18 cellular contexts compared by ENCODE assay signal in genomic region chr22:43153916-43154315, GRCh38. TPM values are rescaled to one million over a fixed set of nuclear protein-coding genes. Genes with fewer than 3 reads are reported as not detected.
DNase-seq lines count a peak whose midpoint lies in the region; ATAC-seq, FAIRE-seq and TF ChIP-seq lines count a peak whose summit lies in the region.
"Had no signal": no experiment of that assay in that cellular context is flagged by ENCODE, and none has a peak within 500 bp of the region (broad histone marks: within the 10 kb centered on the region; RNA-seq: fewer than 3 reads in every experiment).

No MANE protein-coding gene starts in this region.

- TF ChIP-seq EP300 in A549 (IDR thresholded peaks at IDR 0.05), result no peak
- TF ChIP-seq EP300 in GM12878 (IDR thresholded peaks at IDR 0.05; ENCODE audit: borderline replicate concordance in 1 of 2, control insufficient read depth in 1 of 2, low read depth in 2 of 2, low read length in 2 of 2), result no peak

- BruUV-seq in GM12878 (replicated peaks; lab: Mats Ljungman, UMichigan), result TSS peak; percentile 42

- H3K4me3 Mint-ChIP-seq in HFFc6 (peak overlapping the region; percentile 42; the same call in 1 of the 2 replicates), mesothelial cell of epicardium (no peak overlapping the region)
- H3K4me3 Mint-ChIP-seq: nephron progenitor cell had no signal

- FAIRE-seq in A549 (lab: Jason Lieb, UNC) (no peak), GM12878 (lab: Jason Lieb, UNC) (no peak)
- FAIRE-seq: urothelium cell line had no signal

- TF ChIP-seq RAD21 in A549 (conservative IDR thresholded peaks at IDR 0.05 in 1 of 2, IDR thresholded peaks at IDR 0.05 in 1 of 2), result no peak
- TF ChIP-seq RAD21 in GM12878 (IDR thresholded peaks at IDR 0.05; ENCODE audit: insufficient read depth, low read depth, low read length), result no peak

- CTCF ChIA-PET in A549 (lab: Yijun Ruan, JAX) (no interaction called here), GM12878 (lab: Yijun Ruan, JAX) (no interaction called here)

- no peaks in the 10 kb centered on the region; the same call in 1 of the 2 replicates for H3K79me2 ChIP-seq in GM12878 (ENCODE audit: control insufficient read depth, insufficient read depth, low read length)

- no peaks in the 10 kb centered on the region for H3K9me3 ChIP-seq in A549
- H3K9me3 ChIP-seq in GM12878 (replicated peaks; ENCODE audit: control insufficient read depth, insufficient read depth, low read length), result no peaks in the 10 kb centered on the region
- no peaks in the 10 kb centered on the region for H3K9me3 ChIP-seq in mucosa of stomach (ENCODE audit: control insufficient read depth, low read length)
- H3K9me3 ChIP-seq: body of pancreas had no signal

- H3K27ac Mint-ChIP-seq in HFFc6, result no peak overlapping the region
- no peak overlapping the region for H3K27ac Mint-ChIP-seq in mesothelial cell of epicardium
- H3K27ac Mint-ChIP-seq: activated naive CD4-positive, alpha-beta T cell treated with anti-CD3 and anti-CD28 coated beads for 36 hours; nephron progenitor cell; stimulated activated naive B cell treated with anti-CD40 and anti-IgM and Interleukin-4, amounts not matched to agents 10 μg/mL and 1 μg/mL and 100 μg/mL, for 72 hours had no signal

- peaks cover 14% of the 10 kb centered on the region; the same call in 2 of the 3 replicates for H3K4me1 ChIP-seq in A549
- peaks cover 8% of the 10 kb centered on the region for H3K4me1 ChIP-seq in GM12878 (ENCODE audit: control insufficient read depth, insufficient read depth, low read length)
- H3K4me1 ChIP-seq in mucosa of stomach (ENCODE audit: control insufficient read depth, insufficient read depth, low read length), result peaks cover 61% of the 10 kb centered on the region

- H3K4me1 Mint-ChIP-seq in HFFc6 (ENCODE audit: low read depth) (peaks cover 18% of the 10 kb centered on the region), mesothelial cell of epicardium (peaks cover 12% of the 10 kb centered on the region)

- POLR2A ChIA-PET in A549 (lab: Yijun Ruan, JAX) (no interaction called here), GM12878 (lab: Charles Lee) (no interaction called here)

- no peak for DNase-seq in A549 (ENCODE audit: low read depth in 1 of 2, low spot score in 1 of 2)
- no peak for DNase-seq in HFFc6
- DNase-seq in GM12878 (ENCODE audit: low read depth, low spot score), result no peak
- DNase-seq in mesothelial cell of epicardium (ENCODE audit: low spot score in 2 of 2, unreplicated experiment in 2 of 2), result no peak
- no peak for DNase-seq in DMS114 treated with DMSO at 0.1 percent for 48 hours (lab: John Stamatoyannopoulos, UW; ENCODE audit: unreplicated experiment)
- DNase-seq in HuH-7 (ENCODE audit: low spot score), result no peak
- DNase-seq: activated CD4-positive, alpha-beta T cell treated with anti-CD3 and anti-CD28 coated beads, Interleukin-2, amount 50 U/mL, for 4 hours; activated naive CD4-positive, alpha-beta T cell treated with anti-CD3 and anti-CD28 coated beads for 36 hours; body of pancreas; dermis blood vessel endothelial cell; glutamatergic neuron; NCI-H1092 treated with DMSO at 0.1 percent for 48 hours; nephron progenitor cell; stimulated activated naive B cell treated with anti-CD40 and anti-IgM and Interleukin-4, amounts not matched to agents 10 μg/mL and 1 μg/mL and 100 μg/mL, for 72 hours had no signal

- 82% methylated on average over 9 of the region's 9 CpGs for WGBS in A549 (ENCODE audit: missing lambda C conversion rate)
- 19% methylated on average over 9 of the region's 9 CpGs for WGBS in GM12878 (ENCODE audit: insufficient coverage, insufficient replicate concordance, low lambda C conversion rate, missing lambda C conversion rate)

- H3K27ac ChIP-seq in A549 (no peak overlapping the region), GM12878 (ENCODE audit: control insufficient read depth, insufficient read depth) (no peak overlapping the region)

- H3K9me3 Mint-ChIP-seq in HFFc6, result no peaks in the 10 kb centered on the region
- H3K9me3 Mint-ChIP-seq in mesothelial cell of epicardium, result no peaks in the 10 kb centered on the region
- H3K9me3 Mint-ChIP-seq: activated naive CD4-positive, alpha-beta T cell treated with anti-CD3 and anti-CD28 coated beads for 36 hours; nephron progenitor cell; stimulated activated naive B cell treated with anti-CD40 and anti-IgM and Interleukin-4, amounts not matched to agents 10 μg/mL and 1 μg/mL and 100 μg/mL, for 72 hours had no signal

- H3K4me2 ChIP-seq in A549 (peak overlapping the region; percentile 25; the same call in 1 of the 3 replicates), GM12878 (ENCODE audit: control insufficient read depth, insufficient read depth) (no peak overlapping the region)

- H3K36me3 ChIP-seq in GM12878 (ENCODE audit: control insufficient read depth in 2 of 2, insufficient read depth in 2 of 2, low read length in 1 of 2) (no peaks in the 10 kb centered on the region), mucosa of stomach (ENCODE audit: control insufficient read depth, insufficient read depth, low read length) (no peaks in the 10 kb centered on the region)

- ATAC-seq in A549 (no peak), GM12878 (no peak), GM19324 (IDR thresholded peaks at IDR 0.05; ENCODE audit: low FRiP score, unreplicated experiment) (no peak)
- ATAC-seq: body of pancreas had no signal

- H3K27me3 Mint-ChIP-seq in HFFc6 (ENCODE audit: insufficient read depth), result peaks cover 4% of the 10 kb centered on the region
- no peaks in the 10 kb centered on the region for H3K27me3 Mint-ChIP-seq in mesothelial cell of epicardium (ENCODE audit: low read depth)
- H3K27me3 Mint-ChIP-seq: stimulated activated naive B cell treated with anti-CD40 and anti-IgM and Interleukin-4, amounts not matched to agents 10 μg/mL and 1 μg/mL and 100 μg/mL, for 72 hours had no signal

- H3K36me3 Mint-ChIP-seq in HFFc6 (ENCODE audit: low read depth) (peaks cover 3% of the 10 kb centered on the region; the same call in 1 of the 2 replicates), mesothelial cell of epicardium (no peaks in the 10 kb centered on the region)

- H4K20me1 ChIP-seq in GM12878 (ENCODE audit: control insufficient read depth, insufficient read depth), result no peaks in the 10 kb centered on the region

- RAD21 ChIA-PET in GM12878 (lab: Charles Lee; ENCODE audit: unreplicated experiment), result no interaction called here

- no peak for TF ChIP-seq POLR2A in A549 (IDR thresholded peaks at IDR 0.05; ENCODE audit: low read length)
- no peak for TF ChIP-seq POLR2A in GM12878 (IDR thresholded peaks at IDR 0.05; ENCODE audit: low read depth, low read length)

- TF ChIP-seq CTCF in A549 (IDR thresholded peaks at IDR 0.05) (no peak), HFFc6 (IDR thresholded peaks at IDR 0.05) (no peak), GM12878 (IDR thresholded peaks at IDR 0.05 in 2 of 3, conservative IDR thresholded peaks at IDR 0.05 in 1 of 3; ENCODE audit: control insufficient read depth in 2 of 3, extremely low read depth in 1 of 3, insufficient read depth in 1 of 3, low read depth in 3 of 3, low read length in 3 of 3) (no peak), mesothelial cell of epicardium (IDR thresholded peaks at IDR 0.05; ENCODE audit: unreplicated experiment) (no peak)

- H3K4me3 ChIP-seq in A549, result no peak overlapping the region
- H3K4me3 ChIP-seq in GM12878, result no peak overlapping the region
- no peak overlapping the region for H3K4me3 ChIP-seq in mucosa of stomach (ENCODE audit: low read length)
- H3K4me3 ChIP-seq: body of pancreas, lung had no signal

- H2AFZ ChIP-seq in GM12878 (ENCODE audit: control insufficient read depth, low read depth, low read length), result no peak overlapping the region

- no peaks in the 10 kb centered on the region; a peak in 1 of 4 replicates for H3K27me3 ChIP-seq in GM12878 (replicated peaks in 1 of 2; ENCODE audit: control insufficient read depth in 2 of 2, insufficient read depth in 2 of 2, low read length in 1 of 2)
- H3K27me3 ChIP-seq in mucosa of stomach (ENCODE audit: control insufficient read depth, insufficient read depth, low read length), result no peaks in the 10 kb centered on the region
- H3K27me3 ChIP-seq: body of pancreas had no signal

- in situ Hi-C loops in GM12878 (cut with MboI), result no loop called here

- H3K9ac ChIP-seq in GM12878 (ENCODE audit: control insufficient read depth, insufficient read depth, low read length) (no peak overlapping the region), mucosa of stomach (ENCODE audit: low read length) (peak overlapping the region; percentile 41)

- SMC1A ChIA-PET in GM12878 (lab: Charles Lee; ENCODE audit: uncharacterized antibody, unreplicated experiment), result no interaction called here

- intact Hi-C loops in GM12878 (cut with micrococcal nuclease; ENCODE audit: unreplicated experiment), result no loop called here

RNA-seq across cellular contexts. Expression of gene TSPO, which starts 2.6 kb away (rescaled TPM):
- polyA plus RNA-seq in A549 (2011; rRNA removed) (42.4 and 43.2 TPM in 2 replicates), A549 (2017; fragmentation: RNase III; extraction: RNeasy Plus Mini Kit Qiagen cat#74134 plus additional on column Dnase treatment) (83.2 to 94.4 TPM (median 93.9 TPM) in 3 replicates), GM12878 (2011; rRNA removed) (6.1 and 11.7 TPM in 2 replicates), GM12878 (2014; fragmentation: Illumina TruSeq; extraction: Trizol) (1.4 TPM in 1 of 2 replicates, not detected in the other), GM12878 (2014; fragmentation: Nextera tagmentation; extraction: Ambion mirVana) (1 to 10 TPM; 1.8 to 3.4 TPM), GM12878 (2014; rRNA removed) (41.1 and 46.8 TPM in 2 replicates), GM12878 (2016; fragmentation: Nextera tagmentation; extraction: Ambion mirVana) (10 to 100 TPM; 27.1 to 30.8 TPM)
- 189 and 286 TPM in 2 replicates for polyA plus RNA-seq in A549 (2012; cell fraction: cytosol; rRNA removed)
- polyA plus RNA-seq in A549 (2012; cell fraction: nucleus; rRNA removed), result 202 and 280 TPM in 2 replicates
- polyA minus RNA-seq in A549 (2011; rRNA and poly(A)+ RNA removed), result 10.0 and 12.4 TPM in 2 replicates
- 100 to 1,000 TPM; 325 to 442 (median 361) TPM for total RNA-seq in HFFc6 (2021; fragmentation: NEBNext Ultra II Directional; extraction: Animal tissue kit (Norgen Biotek cat#: 25700))
- total RNA-seq in GM12878 (2013; cell fraction: nucleolus; rRNA removed), result 4.2 and 6.8 TPM in 2 replicates
- total RNA-seq in GM12878 (2014; rRNA removed) (41.3 and 50.5 TPM in 2 replicates), GM12878 (2014; rRNA removed; fragmentation: Illumina TruSeq; extraction: Trizol) (4.9 and 6.6 TPM in 2 replicates), GM12878 (2021) (25.8 and 31.6 TPM in 2 replicates), mesothelial cell of epicardium (43.2 to 44.9 TPM (median 44.5 TPM) in 3 replicates)
- 6.8 TPM for polyA plus RNA-seq in GM12878 (2011; ENCODE audit: low read depth)
- polyA plus RNA-seq in GM12878 (2011; cell fraction: cytosol; rRNA removed), result 23.6 and 34.9 TPM in 2 replicates
- polyA plus RNA-seq in GM12878 (2011; cell fraction: nucleus; rRNA removed), result 19.5 and 31.3 TPM in 2 replicates
- polyA plus RNA-seq in GM12878 (2012), result 14.1 and 30.7 TPM in 2 replicates
- polyA minus RNA-seq in GM12878 (2011; rRNA and poly(A)+ RNA removed), result 1.7 and 11.1 TPM in 2 replicates
- polyA minus RNA-seq in GM12878 (2011; cell fraction: cytosol; rRNA and poly(A)+ RNA removed), result 3.7 and 5.5 TPM in 2 replicates
- polyA minus RNA-seq in GM12878 (2011; cell fraction: nucleus; rRNA and poly(A)+ RNA removed), result 3.1 and 6.0 TPM in 2 replicates

RNA-seq across cellular contexts. Expression of gene MCAT, which starts 10.7 kb away (rescaled TPM):
- 11.8 and 13.4 TPM in 2 replicates for polyA plus RNA-seq in A549 (2011; rRNA removed)
- polyA plus RNA-seq in A549 (2012; cell fraction: cytosol; rRNA removed), result 27.2 and 35.6 TPM in 2 replicates
- 25.4 and 34.3 TPM in 2 replicates for polyA plus RNA-seq in A549 (2012; cell fraction: nucleus; rRNA removed)
- 14.0 to 15.9 TPM (median 15.5 TPM) in 3 replicates for polyA plus RNA-seq in A549 (2017; fragmentation: RNase III; extraction: RNeasy Plus Mini Kit Qiagen cat#74134 plus additional on column Dnase treatment)
- 6.6 and 7.0 TPM in 2 replicates for polyA minus RNA-seq in A549 (2011; rRNA and poly(A)+ RNA removed)
- total RNA-seq in HFFc6 (2021; fragmentation: NEBNext Ultra II Directional; extraction: Animal tissue kit (Norgen Biotek cat#: 25700)), result 10 to 100 TPM; 15.1 to 16.6 (median 15.6) TPM
- 32.5 and 52.1 TPM in 2 replicates for total RNA-seq in GM12878 (2013; cell fraction: nucleolus; rRNA removed)
- 20.6 and 22.3 TPM in 2 replicates for total RNA-seq in GM12878 (2014; rRNA removed)
- 9.9 and 11.8 TPM in 2 replicates for total RNA-seq in GM12878 (2014; rRNA removed; fragmentation: Illumina TruSeq; extraction: Trizol)
- total RNA-seq in GM12878 (2021), result 26.2 and 26.5 TPM in 2 replicates
- 4.2 TPM for polyA plus RNA-seq in GM12878 (2011; ENCODE audit: low read depth)
- polyA plus RNA-seq in GM12878 (2011; rRNA removed), result 12.1 and 16.5 TPM in 2 replicates
- 22.5 and 34.9 TPM in 2 replicates for polyA plus RNA-seq in GM12878 (2011; cell fraction: cytosol; rRNA removed)
- polyA plus RNA-seq in GM12878 (2011; cell fraction: nucleus; rRNA removed), result 15.9 and 25.4 TPM in 2 replicates
- polyA plus RNA-seq in GM12878 (2012), result 10.8 and 11.2 TPM in 2 replicates
- 5.3 and 11.9 TPM in 2 replicates for polyA plus RNA-seq in GM12878 (2014; fragmentation: Illumina TruSeq; extraction: Trizol)
- 10 to 100 TPM in 1 of 2 experiments, 1 to 10 TPM in 1; 3.6 to 10.8 TPM for polyA plus RNA-seq in GM12878 (2014; fragmentation: Nextera tagmentation; extraction: Ambion mirVana)
- 29.1 and 30.8 TPM in 2 replicates for polyA plus RNA-seq in GM12878 (2014; rRNA removed)
- polyA plus RNA-seq in GM12878 (2016; fragmentation: Nextera tagmentation; extraction: Ambion mirVana), result 10 to 100 TPM; 22.1 to 26.4 TPM
- polyA minus RNA-seq in GM12878 (2011; rRNA and poly(A)+ RNA removed), result 10.9 and 19.5 TPM in 2 replicates
- polyA minus RNA-seq in GM12878 (2011; cell fraction: cytosol; rRNA and poly(A)+ RNA removed), result 7.1 and 9.0 TPM in 2 replicates
- 5.9 and 15.7 TPM in 2 replicates for polyA minus RNA-seq in GM12878 (2011; cell fraction: nucleus; rRNA and poly(A)+ RNA removed)
- 17.4 to 18.1 TPM (median 17.6 TPM) in 3 replicates for total RNA-seq in mesothelial cell of epicardium

RNA-seq across cellular contexts. Expression of gene TTLL12, which starts 33.0 kb away (rescaled TPM):
- polyA plus RNA-seq in A549 (2011; rRNA removed) (8.6 and 9.5 TPM in 2 replicates), A549 (2017; fragmentation: RNase III; extraction: RNeasy Plus Mini Kit Qiagen cat#74134 plus additional on column Dnase treatment) (17.8 to 19.8 TPM (median 18.7 TPM) in 3 replicates), GM12878 (2011; rRNA removed) (4.9 and 14.9 TPM in 2 replicates), GM12878 (2014; fragmentation: Illumina TruSeq; extraction: Trizol) (6.8 and 26.6 TPM in 2 replicates), GM12878 (2014; fragmentation: Nextera tagmentation; extraction: Ambion mirVana) (1 to 10 TPM in 1 of 2 experiments, under 1 TPM in 1; 1.00 to 3.0 TPM), GM12878 (2014; rRNA removed) (50.5 and 58.7 TPM in 2 replicates), GM12878 (2016; fragmentation: Nextera tagmentation; extraction: Ambion mirVana) (10 to 100 TPM; 66.1 to 83.6 TPM)
- polyA plus RNA-seq in A549 (2012; cell fraction: cytosol; rRNA removed), result 19.1 and 24.8 TPM in 2 replicates
- 31.1 and 31.4 TPM in 2 replicates for polyA plus RNA-seq in A549 (2012; cell fraction: nucleus; rRNA removed)
- 7.5 and 10.5 TPM in 2 replicates for polyA minus RNA-seq in A549 (2011; rRNA and poly(A)+ RNA removed)
- total RNA-seq in HFFc6 (2021; fragmentation: NEBNext Ultra II Directional; extraction: Animal tissue kit (Norgen Biotek cat#: 25700)), result 10 to 100 TPM; 33.9 to 42.4 (median 38.7) TPM
- total RNA-seq in GM12878 (2013; cell fraction: nucleolus; rRNA removed), result 18.0 and 21.6 TPM in 2 replicates
- total RNA-seq in GM12878 (2014; rRNA removed) (79.5 and 89.8 TPM in 2 replicates), GM12878 (2014; rRNA removed; fragmentation: Illumina TruSeq; extraction: Trizol) (17.7 and 22.3 TPM in 2 replicates), GM12878 (2021) (65.6 and 66.6 TPM in 2 replicates), mesothelial cell of epicardium (41.3 to 43.5 TPM (median 42.7 TPM) in 3 replicates)
- 9.3 TPM for polyA plus RNA-seq in GM12878 (2011; ENCODE audit: low read depth)
- 21.6 and 25.3 TPM in 2 replicates for polyA plus RNA-seq in GM12878 (2011; cell fraction: cytosol; rRNA removed)
- 24.3 and 34.3 TPM in 2 replicates for polyA plus RNA-seq in GM12878 (2011; cell fraction: nucleus; rRNA removed)
- polyA plus RNA-seq in GM12878 (2012), result 23.2 and 26.7 TPM in 2 replicates
- polyA minus RNA-seq in GM12878 (2011; rRNA and poly(A)+ RNA removed), result 16.1 and 18.4 TPM in 2 replicates
- polyA minus RNA-seq in GM12878 (2011; cell fraction: cytosol; rRNA and poly(A)+ RNA removed), result 11.8 and 12.2 TPM in 2 replicates
- polyA minus RNA-seq in GM12878 (2011; cell fraction: nucleus; rRNA and poly(A)+ RNA removed), result 5.9 and 11.0 TPM in 2 replicates

RNA-seq across cellular contexts. Expression of gene BIK, which starts 43.4 kb away (rescaled TPM):
- polyA plus RNA-seq in A549 (2011; rRNA removed) (0.30 and 0.88 TPM in 2 replicates), A549 (2017; fragmentation: RNase III; extraction: RNeasy Plus Mini Kit Qiagen cat#74134 plus additional on column Dnase treatment) (0.54 to 0.80 TPM (median 0.54 TPM) in 3 replicates), GM12878 (2011; rRNA removed) (0.16 and 0.33 TPM in 2 replicates), GM12878 (2014; fragmentation: Illumina TruSeq; extraction: Trizol) (1.6 TPM in 1 of 2 replicates, not detected in the other), GM12878 (2014; fragmentation: Nextera tagmentation; extraction: Ambion mirVana) (1 to 10 TPM; 1.4 to 1.5 TPM), GM12878 (2014; rRNA removed) (7.5 TPM in 2 replicates), GM12878 (2016; fragmentation: Nextera tagmentation; extraction: Ambion mirVana) (1 to 10 TPM; 5.1 to 5.6 TPM)
- 1.3 and 1.6 TPM in 2 replicates for polyA plus RNA-seq in A549 (2012; cell fraction: cytosol; rRNA removed)
- 1.4 and 1.7 TPM in 2 replicates for polyA plus RNA-seq in A549 (2012; cell fraction: nucleus; rRNA removed)
- not detected in 2 replicates for polyA minus RNA-seq in A549 (2011; rRNA and poly(A)+ RNA removed)
- under 1 TPM in 1 of 6 experiments, not detected in 5; 0.20 TPM for total RNA-seq in HFFc6 (2021; fragmentation: NEBNext Ultra II Directional; extraction: Animal tissue kit (Norgen Biotek cat#: 25700))
- not detected in 2 replicates for total RNA-seq in GM12878 (2013; cell fraction: nucleolus; rRNA removed)
- total RNA-seq in GM12878 (2014; rRNA removed) (9.8 and 10.5 TPM in 2 replicates), GM12878 (2014; rRNA removed; fragmentation: Illumina TruSeq; extraction: Trizol) (2.7 TPM in 2 replicates), GM12878 (2021) (6.3 and 8.0 TPM in 2 replicates), mesothelial cell of epicardium (8.0 to 9.9 TPM (median 9.3 TPM) in 3 replicates)
- polyA plus RNA-seq in GM12878 (2011; ENCODE audit: low read depth), result 2.3 TPM
- polyA plus RNA-seq in GM12878 (2011; cell fraction: cytosol; rRNA removed), result 1.0 and 1.1 TPM in 2 replicates
- 0.70 and 1.0 TPM in 2 replicates for polyA plus RNA-seq in GM12878 (2011; cell fraction: nucleus; rRNA removed)
- 2.5 and 3.6 TPM in 2 replicates for polyA plus RNA-seq in GM12878 (2012)
- polyA minus RNA-seq in GM12878 (2011; rRNA and poly(A)+ RNA removed), result not detected in 2 replicates
- polyA minus RNA-seq in GM12878 (2011; cell fraction: cytosol; rRNA and poly(A)+ RNA removed), result not detected in 2 replicates
- not detected in 2 replicates for polyA minus RNA-seq in GM12878 (2011; cell fraction: nucleus; rRNA and poly(A)+ RNA removed)
